Comparison of ENCODE assay signal across 19 cellular contexts in genomic region chr1:162756523-162756922, GRCh38. TPM values are rescaled to one million over a fixed set of nuclear protein-coding genes. Genes with fewer than 3 reads are reported as not detected.
DNase-seq lines count a peak whose midpoint lies in the region; ATAC-seq, FAIRE-seq and TF ChIP-seq lines count a peak whose summit lies in the region.
"Had no signal": no experiment of that assay in that cellular context is flagged by ENCODE, and none has a peak within 500 bp of the region (broad histone marks: within the 10 kb centered on the region; RNA-seq: fewer than 3 reads in every experiment).

No MANE protein-coding gene starts in this region.

- no peaks in the 10 kb centered on the region for H3K9me1 ChIP-seq in endothelial cell of umbilical vein (replicated peaks; ENCODE audit: control insufficient read depth, extremely low read depth, insufficient read depth, low read length)

- H3K4ac ChIP-seq in mesendoderm (ENCODE audit: low read depth, low read length) = no peak overlapping the region

- H3K36me3 Mint-ChIP-seq in stimulated activated effector memory CD8-positive, alpha-beta T cell treated with anti-CD3 and anti-CD28 coated beads, Interleukin-12 subunit alpha, Interleukin-12 subunit beta, amount 100 ng/mL, for 72 hours = no peaks in the 10 kb centered on the region
- H3K36me3 Mint-ChIP-seq: natural killer cell treated with Interleukin-12 subunit alpha and Interleukin-12 subunit beta and Interleukin-15 and Interleukin-18, amount 100 ng/mL, for 72 hours had no signal

- H3K27ac ChIP-seq in endothelial cell of umbilical vein (ENCODE audit: insufficient read depth, low read depth, low read length) (no peak overlapping the region), mesendoderm (ENCODE audit: low read depth, low read length) (no peak overlapping the region), aorta (ENCODE audit: low read depth in 1 of 2, low read length in 2 of 2) (no peak overlapping the region)
- H3K27ac ChIP-seq: BLaER1, left lung had no signal

- H3K4me3 ChIP-seq in endothelial cell of umbilical vein (replicated peaks in 1 of 3; ENCODE audit: insufficient read depth in 1 of 3, low read depth in 1 of 3, low read length in 3 of 3) = no peak overlapping the region
- no peak overlapping the region for H3K4me3 ChIP-seq in mesendoderm (ENCODE audit: low read length)
- H3K4me3 ChIP-seq in aorta (ENCODE audit: low read length in 2 of 2) = no peak overlapping the region
- H3K4me3 ChIP-seq: BLaER1, left lung had no signal

- H2AK5ac ChIP-seq in mesendoderm (ENCODE audit: low read length) = no peak overlapping the region

- no peak overlapping the region for H4K8ac ChIP-seq in mesendoderm (ENCODE audit: low read depth, low read length)

- no peak overlapping the region for H2BK120ac ChIP-seq in mesendoderm (ENCODE audit: low read depth, low read length)

- H3K4me1 ChIP-seq in endothelial cell of umbilical vein (ENCODE audit: control insufficient read depth, extremely low read depth, insufficient read depth, low read length) (peaks cover 27% of the 10 kb centered on the region), mesendoderm (ENCODE audit: control insufficient read depth, low read depth, low read length) (no peaks in the 10 kb centered on the region), aorta (ENCODE audit: control insufficient read depth in 1 of 2, insufficient read depth in 2 of 2, low read length in 2 of 2) (no peaks in the 10 kb centered on the region)
- H3K4me1 ChIP-seq: BLaER1, left lung had no signal

- no peak overlapping the region for H3K23ac ChIP-seq in mesendoderm (ENCODE audit: low read length)

- H3K9ac ChIP-seq in endothelial cell of umbilical vein (replicated peaks; ENCODE audit: extremely low read depth, insufficient read depth, low read length) (no peak overlapping the region), mesendoderm (ENCODE audit: low read length) (no peak overlapping the region)
- H3K9ac ChIP-seq: BLaER1 had no signal

- no peak for TF ChIP-seq POLR2A in endothelial cell of umbilical vein (IDR thresholded peaks at IDR 0.05; ENCODE audit: low read depth, low read length)

- H3K4me2 ChIP-seq in endothelial cell of umbilical vein (ENCODE audit: insufficient read depth, low read length) (peak overlapping the region; percentile 40), mesendoderm (ENCODE audit: low read length) (no peak overlapping the region)
- H3K4me2 ChIP-seq: BLaER1 had no signal

- ATAC-seq in aorta (ENCODE audit: low FRiP score) = no peak
- no peak for ATAC-seq in stimulated activated effector memory CD8-positive, alpha-beta T cell treated with anti-CD3 and anti-CD28 coated beads, Interleukin-12 subunit alpha, Interleukin-12 subunit beta, amount 100 ng/mL, for 72 hours
- ATAC-seq: left lung; natural killer cell treated with Interleukin-12 subunit alpha and Interleukin-12 subunit beta and Interleukin-15 and Interleukin-18, amount 100 ng/mL, for 72 hours had no signal

- H3K27me3 ChIP-seq in endothelial cell of umbilical vein (ENCODE audit: control insufficient read depth in 2 of 2, insufficient read depth in 2 of 2, low read length in 2 of 2) (no peaks in the 10 kb centered on the region), mesendoderm (ENCODE audit: insufficient read depth, low read length, poor library complexity) (no peaks in the 10 kb centered on the region), aorta (ENCODE audit: control insufficient read depth in 1 of 2, insufficient read depth in 2 of 2, low read length in 1 of 2) (no peaks in the 10 kb centered on the region)
- H3K27me3 ChIP-seq: BLaER1, left lung had no signal

- H3K4me3 Mint-ChIP-seq in stimulated activated effector memory CD8-positive, alpha-beta T cell treated with anti-CD3 and anti-CD28 coated beads, Interleukin-12 subunit alpha, Interleukin-12 subunit beta, amount 100 ng/mL, for 72 hours = no peak overlapping the region
- H3K4me3 Mint-ChIP-seq: natural killer cell treated with Interleukin-12 subunit alpha and Interleukin-12 subunit beta and Interleukin-15 and Interleukin-18, amount 100 ng/mL, for 72 hours had no signal

- no peak overlapping the region for H3K27ac Mint-ChIP-seq in stimulated activated effector memory CD8-positive, alpha-beta T cell treated with anti-CD3 and anti-CD28 coated beads, Interleukin-12 subunit alpha, Interleukin-12 subunit beta, amount 100 ng/mL, for 72 hours
- H3K27ac Mint-ChIP-seq: natural killer cell treated with Interleukin-12 subunit alpha and Interleukin-12 subunit beta and Interleukin-15 and Interleukin-18, amount 100 ng/mL, for 72 hours had no signal

- POLR2A ChIA-PET in endothelial cell of umbilical vein (lab: Charles Lee) = no interaction called here

- H3K18ac ChIP-seq in mesendoderm (ENCODE audit: low read length) = no peak overlapping the region

- BruUV-seq in endothelial cell of umbilical vein (replicated peaks; lab: Mats Ljungman, UMichigan) = no TSS peak

- no peak overlapping the region for H2BK5ac ChIP-seq in mesendoderm (ENCODE audit: low read length)

- DNase-seq in GM03348 (ENCODE audit: low spot score) (peak; percentile 28), NCI-H226 (peak; percentile 64), endothelial cell of umbilical vein (ENCODE audit: low read depth, low spot score) (peak; percentile 47), mesendoderm (peak; percentile 35), aorta (no peak), NCI-H1930 (lab: John Stamatoyannopoulos, UW) (no peak)
- DNase-seq in activated CD4-positive, alpha-beta T cell treated with anti-CD3 and anti-CD28 coated beads for 4 hours = no peak
- no peak for DNase-seq in stimulated activated effector memory CD8-positive, alpha-beta T cell treated with anti-CD3 and anti-CD28 coated beads, Interleukin-12 subunit alpha, Interleukin-12 subunit beta, amount 100 ng/mL, for 72 hours (ENCODE audit: low spot score in 2 of 2)
- DNase-seq: activated CD4-positive, alpha-beta T cell treated with anti-CD3 and anti-CD28 coated beads for 48 hours; effector CD4-positive, alpha-beta T cell; left lung; NCI-H1105 treated with DMSO at 0.1 percent for 48 hours; NCI-H345; OCI-M1; right cardiac atrium; stimulated activated naive CD4-positive, alpha-beta T cell; T-helper 1 cell had no signal

- H3K79me2 ChIP-seq in endothelial cell of umbilical vein (ENCODE audit: control insufficient read depth, insufficient read depth, low read length) = no peaks in the 10 kb centered on the region
- H3K79me2 ChIP-seq in mesendoderm (ENCODE audit: control insufficient read depth, insufficient read depth, low read length) = no peaks in the 10 kb centered on the region

- no peak overlapping the region for H2BK15ac ChIP-seq in mesendoderm (replicated peaks; ENCODE audit: low read depth)

- H4K20me1 ChIP-seq in endothelial cell of umbilical vein (replicated peaks; ENCODE audit: control insufficient read depth, extremely low read depth, insufficient read depth, low read length) = no peaks in the 10 kb centered on the region
- H4K20me1 ChIP-seq: BLaER1 had no signal

- H4K5ac ChIP-seq in mesendoderm (ENCODE audit: low read length) = no peak overlapping the region

- H3K56ac ChIP-seq in mesendoderm (ENCODE audit: low read length) = no peak overlapping the region

- peaks cover 6 to 27% of the 10 kb centered on the region in 2 experiments for H3K36me3 ChIP-seq in endothelial cell of umbilical vein (ENCODE audit: control insufficient read depth in 2 of 2, extremely low read depth in 1 of 2, insufficient read depth in 2 of 2, low read length in 2 of 2)
- H3K36me3 ChIP-seq in mesendoderm (ENCODE audit: control insufficient read depth, insufficient read depth, low read length) = no peaks in the 10 kb centered on the region
- peaks cover 0 to 17% of the 10 kb centered on the region in 2 donors for H3K36me3 ChIP-seq in aorta (ENCODE audit: control insufficient read depth in 1 of 2, insufficient read depth in 2 of 2, low read length in 1 of 2)
- H3K36me3 ChIP-seq: BLaER1, left lung had no signal

- H3K9me3 ChIP-seq in endothelial cell of umbilical vein (replicated peaks; ENCODE audit: control insufficient read depth, insufficient read depth, low read length) (no peaks in the 10 kb centered on the region), aorta (ENCODE audit: control insufficient read depth, low read length) (no peaks in the 10 kb centered on the region)
- H3K9me3 ChIP-seq: BLaER1 had no signal

- FAIRE-seq in endothelial cell of umbilical vein (lab: Jason Lieb, UNC) = peak; percentile 85

- CTCF ChIA-PET in endothelial cell of umbilical vein (lab: Charles Lee) = interaction anchor here (1.0 kb wide), 2 partner anchors 59 to 124 kb away, joined by 4 to 5 read pairs; partner anchors contain the start of gene DDR2

- no peaks in the 10 kb centered on the region for H3K79me1 ChIP-seq in mesendoderm (ENCODE audit: low read length)

- intact Hi-C loops in endothelial cell of umbilical vein (cut with micrococcal nuclease) = loop anchor here (2.0 kb wide), 1 partner anchor 66 kb away; no protein-coding TSS in a partner anchor
- intact Hi-C loops in aorta (cut with DNase I) = no loop called here

- no peak for TF ChIP-seq CTCF in endothelial cell of umbilical vein (IDR thresholded peaks at IDR 0.05; ENCODE audit: extremely low read depth in 1 of 2, insufficient read depth in 1 of 2, low read depth in 1 of 2, low read length in 2 of 2)

- H3K4me1 Mint-ChIP-seq in stimulated activated effector memory CD8-positive, alpha-beta T cell treated with anti-CD3 and anti-CD28 coated beads, Interleukin-12 subunit alpha, Interleukin-12 subunit beta, amount 100 ng/mL, for 72 hours = no peaks in the 10 kb centered on the region

- WGBS in mesendoderm (ENCODE audit: extremely low coverage, insufficient coverage, low lambda C conversion rate) = no CpG with 5 or more reads among the region's 5 CpGs
- 84 to 89% methylated on average over 5 of the region's 5 CpGs for WGBS in aorta, 2 donors

- dilution Hi-C loops in endothelial cell of umbilical vein (cut with MboI; ENCODE audit: extremely low pct_ligation_motif_present, low sequenced_read_pairs) = no loop called here

- H2AFZ ChIP-seq in endothelial cell of umbilical vein (ENCODE audit: low read depth, low read length) = no peak overlapping the region

- H3K9me3 Mint-ChIP-seq in stimulated activated effector memory CD8-positive, alpha-beta T cell treated with anti-CD3 and anti-CD28 coated beads, Interleukin-12 subunit alpha, Interleukin-12 subunit beta, amount 100 ng/mL, for 72 hours = no peaks in the 10 kb centered on the region
- H3K9me3 Mint-ChIP-seq: natural killer cell treated with Interleukin-12 subunit alpha and Interleukin-12 subunit beta and Interleukin-15 and Interleukin-18, amount 100 ng/mL, for 72 hours had no signal

RNA-seq across cellular contexts. Expression of gene HSD17B7, which starts 34.0 kb away (rescaled TPM):
- total RNA-seq in endothelial cell of umbilical vein (25.6 and 26.6 TPM in 2 replicates), aorta (10 to 100 TPM; 12.8 to 15.4 TPM)
- polyA plus RNA-seq in endothelial cell of umbilical vein (15.9 and 17.7 TPM in 2 replicates), aorta (10 to 100 TPM in 1 of 2 donors, 1 to 10 TPM in 1; 3.6 to 15.0 TPM)
- polyA plus RNA-seq in endothelial cell of umbilical vein (2011; cell fraction: cytosol; rRNA removed) = 17.4 and 19.0 TPM in 2 replicates
- 26.8 and 32.6 TPM in 2 replicates for polyA plus RNA-seq in endothelial cell of umbilical vein (2011; cell fraction: nucleus; rRNA removed)
- 10.1 and 14.8 TPM in 2 replicates for polyA plus RNA-seq in endothelial cell of umbilical vein (2012)
- 30.6 and 40.0 TPM in 2 replicates for polyA minus RNA-seq in endothelial cell of umbilical vein
- 9.0 TPM for polyA minus RNA-seq in endothelial cell of umbilical vein (2011; cell fraction: cytosol; rRNA and poly(A)+ RNA removed)
- 21.5 and 32.9 TPM in 2 replicates for polyA minus RNA-seq in endothelial cell of umbilical vein (2011; cell fraction: nucleus; rRNA and poly(A)+ RNA removed)
- 32.9 TPM for polyA plus RNA-seq in mesendoderm (2013, experiment 1 of 2)
- polyA plus RNA-seq in mesendoderm (2013, experiment 2 of 2) = 34.9 TPM

Comparison
In these comparisons a context has a peak if more than half of its experiments do, and no peak if none do; other contexts are left out.
1. DNase-seq: peak in GM03348 (single experiment), NCI-H226 (single experiment), endothelial cell of umbilical vein (single experiment) and mesendoderm (single experiment); none in aorta (0 of 2), activated CD4-positive, alpha-beta T cell treated with anti-CD3 and anti-CD28 coated beads for 4 hours (0 of 2), stimulated activated effector memory CD8-positive, alpha-beta T cell treated with anti-CD3 and anti-CD28 coated beads, Interleukin-12 subunit alpha, Interleukin-12 subunit beta, amount 100 ng/mL, for 72 hours (0 of 2) and NCI-H1930 (0 of 2).